In genomic region chr10:33487014-33487776, GRCh38 we compare ENCODE assay signal across 11 cellular contexts.
DNase-seq lines count a peak whose midpoint lies in the region; FAIRE-seq and TF ChIP-seq lines count a peak whose summit lies in the region.
"Had no signal": no experiment of that assay in that cellular context is flagged by ENCODE, and none has a peak within 500 bp of the region (broad histone marks: within the 10 kb centered on the region; RNA-seq: fewer than 3 reads in every experiment).

No MANE protein-coding gene starts in this region.

- H3K4me1 ChIP-seq in A673 (ENCODE audit: insufficient read depth, low read length, poor library complexity, severe bottlenecking) (peaks cover 31% of the 10 kb centered on the region), hepatocyte (ENCODE audit: insufficient read depth) (peaks cover 27% of the 10 kb centered on the region)

- no peak for TF ChIP-seq POLR2A in GM12892 (IDR thresholded peaks at IDR 0.05; ENCODE audit: low read depth, low read length)

- no TSS peak for BruUV-seq in A673 (replicated peaks; lab: Mats Ljungman, UMichigan)

- no peaks in the 10 kb centered on the region for H3K79me2 ChIP-seq in hepatocyte

- POLR2A ChIA-PET in A673 (lab: Charles Lee; ENCODE audit: low non-redundant PET) = no interaction called here

- no peak for FAIRE-seq in GM12892 (lab: Jason Lieb, UNC)
- FAIRE-seq: G401.6 had no signal

- no peaks in the 10 kb centered on the region for H3K36me3 ChIP-seq in A673 (ENCODE audit: insufficient read depth, low read length, poor library complexity, severe bottlenecking)
- H3K36me3 ChIP-seq in hepatocyte (replicated peaks; ENCODE audit: insufficient read depth, low read depth) = no peaks in the 10 kb centered on the region

- H3K4me3 ChIP-seq in A673 (ENCODE audit: low read depth, low read length, poor library complexity, severe bottlenecking) (no peak overlapping the region), GM12865 (ENCODE audit: low read depth, low read length) (no peak overlapping the region), fibroblast of villous mesenchyme (ENCODE audit: low read depth, low read length) (peak overlapping the region; percentile 14), hepatocyte (no peak overlapping the region)

- H3K4me2 ChIP-seq in hepatocyte = no peak overlapping the region

- H3K27me3 ChIP-seq in A673 (replicated peaks; ENCODE audit: insufficient read depth, low read depth, low read length, poor library complexity) (no peaks in the 10 kb centered on the region), hepatocyte (no peaks in the 10 kb centered on the region)

- no peak for TF ChIP-seq CTCF in A673 (conservative IDR thresholded peaks at IDR 0.05; ENCODE audit: low read depth, low read length)
- TF ChIP-seq CTCF in GM12865 (IDR thresholded peaks at IDR 0.05; ENCODE audit: insufficient read depth, low read depth, low read length, missing control alignments) = no peak
- TF ChIP-seq CTCF in fibroblast of villous mesenchyme (IDR thresholded peaks at IDR 0.05; ENCODE audit: insufficient read depth, low read depth, low read length) = no peak
- TF ChIP-seq CTCF in hepatocyte (IDR thresholded peaks at IDR 0.05; ENCODE audit: poor library complexity) = no peak

- CTCF ChIA-PET in A673 (lab: Charles Lee) = no interaction called here

- no peaks in the 10 kb centered on the region for H3K9me2 ChIP-seq in hepatocyte (replicated peaks; ENCODE audit: insufficient read depth)

- no peaks in the 10 kb centered on the region for H4K20me1 ChIP-seq in hepatocyte (ENCODE audit: insufficient read depth, poor library complexity, severe bottlenecking)

- intact Hi-C loops in A673 (cut with micrococcal nuclease; ENCODE audit: unreplicated experiment) = no loop called here

- H3K9me3 ChIP-seq in A673 (ENCODE audit: low read depth, low read length, poor library complexity, severe bottlenecking) (no peaks in the 10 kb centered on the region), hepatocyte (ENCODE audit: low read depth) (no peaks in the 10 kb centered on the region)

- no peak overlapping the region for H2AFZ ChIP-seq in hepatocyte

- H3K27ac ChIP-seq in A673 (ENCODE audit: low read depth, low read length, poor library complexity, severe bottlenecking) = no peak overlapping the region
- no peak overlapping the region for H3K27ac ChIP-seq in hepatocyte

- DNase-seq in A673 (ENCODE audit: low spot score) = peak; percentile 4
- peak; percentile 18 for DNase-seq in GM12865 (ENCODE audit: low read depth)
- peak; percentile 87 for DNase-seq in RPMI7951 (ENCODE audit: low read depth)
- DNase-seq in fibroblast of villous mesenchyme (ENCODE audit: low read depth) = peak; percentile 68
- DNase-seq in stimulated activated CD4-positive, alpha-beta T cell treated with anti-CD3 and anti-CD28 coated beads, Interleukin-2, amount 100 ng/mL, for 24 hours = no peak
- DNase-seq in GM12892 (ENCODE audit: insufficient read length) = no peak
- DNase-seq in hepatocyte (ENCODE audit: low spot score) = no peak
- no peak for DNase-seq in cortex of kidney (lab: John Stamatoyannopoulos, UW)
- DNase-seq: activated T-cell treated with anti-CD3 and anti-CD28 coated beads for 4 hours; naive thymus-derived CD8-positive, alpha-beta T cell had no signal

- WGBS in hepatocyte (ENCODE audit: low lambda C conversion rate, missing lambda C conversion rate) = 78% methylated on average over 4 of the region's 4 CpGs

Comparison
In these comparisons a context has a peak if more than half of its experiments do, and no peak if none do; other contexts are left out.
1. DNase-seq: peak in A673 (single experiment), GM12865 (single experiment), RPMI7951 (single experiment) and fibroblast of villous mesenchyme (single experiment); none in stimulated activated CD4-positive, alpha-beta T cell treated with anti-CD3 and anti-CD28 coated beads, Interleukin-2, amount 100 ng/mL, for 24 hours (0 of 2), GM12892 (single experiment), hepatocyte (single experiment) and cortex of kidney (single experiment).